8 cellular contexts compared by ENCODE assay signal in the genomic region with DNA sequence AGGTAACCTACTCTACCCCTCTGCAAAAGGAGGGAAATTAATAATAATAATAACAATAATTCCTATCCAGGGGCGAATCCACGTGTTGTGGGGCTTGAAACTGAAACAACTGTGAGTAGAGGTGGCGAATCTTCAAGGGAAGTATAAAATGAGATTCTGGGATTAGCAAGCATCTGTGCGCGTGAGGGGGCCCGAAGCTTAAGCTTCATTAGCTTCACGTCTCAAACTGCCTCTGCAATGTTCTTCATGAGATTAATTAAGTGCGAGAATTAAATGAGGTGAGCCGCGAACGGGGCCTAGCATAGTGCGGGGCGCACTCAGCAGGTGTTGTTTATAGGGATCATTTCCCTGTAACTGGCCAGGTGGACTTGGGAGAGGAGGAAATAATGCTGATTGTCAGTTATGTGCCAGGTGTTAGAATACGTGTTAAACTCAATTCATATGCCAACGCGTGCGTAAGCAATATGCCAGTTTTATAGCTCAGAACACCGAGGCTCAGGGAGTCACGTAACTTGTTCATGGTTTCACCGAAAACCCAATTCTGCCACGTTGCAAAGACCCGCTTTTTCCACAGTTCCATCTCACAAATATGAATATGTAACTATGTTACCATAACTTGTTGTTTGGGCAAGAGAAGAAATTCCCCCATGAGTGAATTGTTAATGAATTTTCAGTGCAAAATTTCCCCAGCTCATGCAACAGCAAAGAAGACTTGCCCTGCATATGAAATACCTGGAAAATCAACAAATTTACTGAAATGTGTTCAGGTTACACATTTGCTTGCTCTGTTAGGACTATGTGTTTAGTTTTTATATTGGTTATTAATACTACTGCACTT. TPM values are rescaled to one million over a fixed set of nuclear protein-coding genes. Genes with fewer than 3 reads are reported as not detected.
DNase-seq lines count a peak whose midpoint lies in the region; ATAC-seq and TF ChIP-seq lines count a peak whose summit lies in the region.

No MANE protein-coding gene starts in this region.

- intact Hi-C loops in natural killer cell (cut with micrococcal nuclease) = loop anchor here (1.0 to 2.0 kb wide), 2 partner anchors 30 to 86 kb away; partner anchors contain the start of genes SF3B5 and STX11

- no peaks in the 10 kb centered on the region for H3K36me3 Mint-ChIP-seq in natural killer cell

- peak overlapping the region; percentile 72 to 92 for H3K27ac Mint-ChIP-seq in natural killer cell

- peak overlapping the region; percentile 86 for H3K4me3 ChIP-seq in ACC112 (ENCODE audit: low read depth, low read length)
- H3K4me3 ChIP-seq in coronary artery = peak overlapping the region; percentile 86

- peaks cover 6% of the 10 kb centered on the region for H3K4me1 ChIP-seq in ACC112 (ENCODE audit: control insufficient read depth, insufficient read depth, low read length, unreplicated experiment)

- H3K36me3 ChIP-seq in ACC112 (ENCODE audit: insufficient read depth, low read length) = no peaks in the 10 kb centered on the region

- H2AFZ ChIP-seq in ACC112 (ENCODE audit: low read length, unreplicated experiment) = peak overlapping the region; percentile 69

- no peaks in the 10 kb centered on the region for H3K9me3 Mint-ChIP-seq in natural killer cell

- DNase-seq in NCI-H774 (lab: John Stamatoyannopoulos, UW) = peak; percentile 78
- no peak for DNase-seq in coronary artery (ENCODE audit: low spot score)
- DNase-seq in natural killer cell = no peak
- no peak for DNase-seq in SHP77 treated with DMSO at 0.1 percent for 48 hours (lab: John Stamatoyannopoulos, UW)
- no peak for DNase-seq in activated gamma-delta T cell treated with Interleukin-2 at 50 U/mL for 16 hours
- DNase-seq in NCI-H446 (lab: John Stamatoyannopoulos, UW) = no peak

- H3K79me2 ChIP-seq in ACC112 (ENCODE audit: control insufficient read depth, insufficient read depth, low read length, unreplicated experiment) = no peaks in the 10 kb centered on the region

- no peak for TF ChIP-seq CTCF in coronary artery (IDR thresholded peaks at IDR 0.05)
- TF ChIP-seq CTCF in natural killer cell (IDR thresholded peaks at IDR 0.05) = no peak

- H3K27me3 Mint-ChIP-seq in natural killer cell (ENCODE audit: low read depth in 2 of 2) = peaks cover 14 to 19% of the 10 kb centered on the region in 2 donors

- peaks cover 19 to 24% of the 10 kb centered on the region in 2 donors for H3K4me1 Mint-ChIP-seq in natural killer cell

- peak; percentile 0 for ATAC-seq in GM18511 (IDR thresholded peaks at IDR 0.05; ENCODE audit: unreplicated experiment)
- ATAC-seq in natural killer cell = no peak

- H3K27ac ChIP-seq in ACC112 (ENCODE audit: low read depth, low read length) (no peak overlapping the region), coronary artery (no peak overlapping the region)

- peak overlapping the region; percentile 95 for H3K4me3 Mint-ChIP-seq in natural killer cell

- H3K27me3 ChIP-seq in ACC112 (ENCODE audit: insufficient read depth, low read length) = peaks cover 62% of the 10 kb centered on the region

RNA-seq across cellular contexts. Expression of gene SF3B5, which starts 30.3 kb away (rescaled TPM):
- total RNA-seq in natural killer cell = 100 to 1,000 TPM; 122 to 145 (median 122) TPM

RNA-seq across cellular contexts. Expression of gene PLAGL1, which starts 57.0 kb away (rescaled TPM):
- 10 to 100 TPM in 1 of 3 donors, 1 to 10 TPM in 2; 4.9 to 12.2 (median 6.8) TPM for total RNA-seq in natural killer cell
